In genomic region chr10:5184987-5185386, GRCh38 we compare ENCODE assay signal across 20 cellular contexts. TPM values are rescaled to one million over a fixed set of nuclear protein-coding genes. Genes with fewer than 3 reads are reported as not detected.
"Had no signal": no experiment of that assay in that cellular context is flagged by ENCODE, and none has a peak within 500 bp of the region (broad histone marks: within the 10 kb centered on the region; RNA-seq: fewer than 3 reads in every experiment).

Gene AKR1C8 (minus strand): TSS chr10:5185150. CDS start chr10:5185104, 46 bp downstream.

- H3K4me2 ChIP-seq: hepatocyte had no signal

- H3K4me1 Mint-ChIP-seq: activated CD4-positive, alpha-beta memory T cell treated with anti-CD3 and anti-CD28 coated beads, Interleukin-2, amount 10 ng/mL, durations not matched to agents 7 days and 5 days; activated CD4-positive, alpha-beta T cell treated with anti-CD3 and anti-CD28 coated beads for 36 hours; naive B cell; stimulated activated naive CD8-positive, alpha-beta T cell treated with anti-CD3 and anti-CD28 coated beads, Interleukin-15, amount 100 ng/mL, for 72 hours had no signal

- H2AFZ ChIP-seq: hepatocyte had no signal

- H3K4me3 ChIP-seq: cardiac muscle cell, gastroesophageal sphincter, hepatocyte, spleen, thoracic aorta had no signal

- H3K36me3 Mint-ChIP-seq: naive B cell had no signal

- H3K27ac Mint-ChIP-seq: activated CD4-positive, alpha-beta memory T cell treated with anti-CD3 and anti-CD28 coated beads, Interleukin-2, amount 10 ng/mL, durations not matched to agents 7 days and 5 days; activated CD4-positive, alpha-beta T cell treated with anti-CD3 and anti-CD28 coated beads for 36 hours; activated T-cell treated with anti-CD3 and anti-CD28 coated beads, Interleukin-2, amount 50 U/mL, for 24 hours; naive B cell; progenitor cell of endocrine pancreas; stimulated activated naive CD8-positive, alpha-beta T cell treated with anti-CD3 and anti-CD28 coated beads, Interleukin-15, amount 100 ng/mL, for 72 hours; T-helper 1 cell treated with Interleukin-12 subunit alpha and Interleukin-12 subunit beta and Interleukin-4 antibody, amounts not matched to agents 30 μg/mL and 1 μg/mL, for 36 hours had no signal

- H3K9me3 Mint-ChIP-seq: activated T-cell treated with anti-CD3 and anti-CD28 coated beads, Interleukin-2, amount 50 U/mL, for 24 hours; stimulated activated naive CD8-positive, alpha-beta T cell treated with anti-CD3 and anti-CD28 coated beads, Interleukin-15, amount 100 ng/mL, for 72 hours; T-helper 1 cell treated with Interleukin-12 subunit alpha and Interleukin-12 subunit beta and Interleukin-4 antibody, amounts not matched to agents 30 μg/mL and 1 μg/mL, for 36 hours had no signal

- H3K4me1 ChIP-seq: gastroesophageal sphincter, spleen had no signal

- H3K36me3 ChIP-seq: cardiac muscle cell, gastroesophageal sphincter, spleen, thoracic aorta had no signal

- H3K9me3 ChIP-seq: gastroesophageal sphincter, thoracic aorta had no signal

- H3K4me3 Mint-ChIP-seq: activated CD4-positive, alpha-beta memory T cell treated with anti-CD3 and anti-CD28 coated beads, Interleukin-2, amount 10 ng/mL, durations not matched to agents 7 days and 5 days; activated CD4-positive, alpha-beta T cell treated with anti-CD3 and anti-CD28 coated beads for 36 hours; activated T-cell treated with anti-CD3 and anti-CD28 coated beads, Interleukin-2, amount 50 U/mL, for 24 hours; naive B cell; stimulated activated naive CD8-positive, alpha-beta T cell treated with anti-CD3 and anti-CD28 coated beads, Interleukin-15, amount 100 ng/mL, for 72 hours; T-helper 1 cell treated with Interleukin-12 subunit alpha and Interleukin-12 subunit beta and Interleukin-4 antibody, amounts not matched to agents 30 μg/mL and 1 μg/mL, for 36 hours had no signal

- H3K27ac ChIP-seq: cardiac muscle cell, gastroesophageal sphincter, hepatocyte, thoracic aorta had no signal

- H3K27me3 ChIP-seq: cardiac muscle cell, gastroesophageal sphincter, hepatocyte, spleen had no signal

- ATAC-seq: activated CD4-positive, alpha-beta T cell treated with anti-CD3 and anti-CD28 coated beads for 36 hours; gastroesophageal sphincter; sciatic nerve; stimulated activated naive CD8-positive, alpha-beta T cell treated with anti-CD3 and anti-CD28 coated beads, Interleukin-15, amount 100 ng/mL, for 72 hours had no signal

- H3K27me3 Mint-ChIP-seq: activated CD4-positive, alpha-beta memory T cell treated with anti-CD3 and anti-CD28 coated beads, Interleukin-2, amount 10 ng/mL, durations not matched to agents 7 days and 5 days; activated T-cell treated with anti-CD3 and anti-CD28 coated beads, Interleukin-2, amount 50 U/mL, for 24 hours; naive B cell; progenitor cell of endocrine pancreas; stimulated activated naive CD8-positive, alpha-beta T cell treated with anti-CD3 and anti-CD28 coated beads, Interleukin-15, amount 100 ng/mL, for 72 hours had no signal

- DNase-seq: activated CD4-positive, alpha-beta memory T cell treated with anti-CD3 and anti-CD28 coated beads, Interleukin-2, amount 10 ng/mL, durations not matched to agents 7 days and 5 days; activated CD4-positive, alpha-beta T cell treated with anti-CD3 and anti-CD28 coated beads for 36 hours; activated naive CD4-positive, alpha-beta T cell treated with anti-CD3 and anti-CD28 coated beads, Interleukin-2, amount 50 U/mL, for 16 hours; activated T-cell treated with anti-CD3 and anti-CD28 coated beads, Interleukin-2, amount 50 U/mL, for 24 hours; islet precursor cell; midbrain; naive B cell; spleen; stimulated activated naive CD8-positive, alpha-beta T cell treated with anti-CD3 and anti-CD28 coated beads, Interleukin-15, amount 100 ng/mL, for 72 hours had no signal

RNA-seq across cellular contexts. Expression of gene AKR1C8, which starts in this region (rescaled TPM):
- total RNA-seq: activated CD4-positive, alpha-beta T cell treated with anti-CD3 and anti-CD28 coated beads for 36 hours; cardiac muscle cell; dermis microvascular lymphatic vessel endothelial cell; epithelial cell of proximal tubule; gastroesophageal sphincter; hepatocyte; lower leg skin; progenitor cell of endocrine pancreas; thoracic aorta; urinary bladder had no signal
- polyA plus RNA-seq: cardiac muscle cell, spleen, urinary bladder had no signal
